In the genomic region with DNA sequence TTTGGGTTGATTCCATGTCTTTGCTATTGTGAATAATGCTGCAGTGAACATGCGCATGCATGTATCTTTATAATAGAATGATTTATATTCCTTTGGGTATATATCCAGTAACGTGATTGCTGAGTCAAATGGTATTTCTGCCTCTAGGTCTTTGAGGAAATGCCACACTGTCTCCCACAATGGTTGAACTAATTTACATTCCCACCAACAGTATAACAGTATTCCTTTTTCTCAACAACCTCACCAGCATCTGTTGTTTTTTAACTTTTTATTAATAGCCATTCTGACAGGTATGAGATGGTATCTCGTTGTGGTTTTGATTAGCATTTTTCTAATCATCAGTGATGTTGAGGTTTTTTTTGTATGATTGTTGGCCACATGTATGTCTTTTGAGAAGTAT, we compare ENCODE assay signal across 7 cellular contexts.
DNase-seq lines count a peak whose midpoint lies in the region; ATAC-seq, FAIRE-seq and TF ChIP-seq lines count a peak whose summit lies in the region.
"Not testable (repeated sequence)": the region's sequence is repeated elsewhere in the genome, so short reads cannot be mapped to it uniquely, and the experiment has no call there.

No MANE protein-coding gene starts in this region.

- POLR2A ChIA-PET in SK-N-SH (lab: Yijun Ruan, JAX) = not testable (repeated sequence)
- POLR2A ChIA-PET in K562 (lab: Yijun Ruan, JAX) = interaction anchor here (0.7 kb wide), 1 partner anchor 74 kb away, joined by 3 read pairs; no protein-coding TSS in a partner anchor

- BruUV-seq in K562 (replicated peaks; lab: Mats Ljungman, UMichigan) = not testable (repeated sequence)

- not testable (repeated sequence) for H3K9me2 ChIP-seq in SK-N-SH

- intact Hi-C loops in K562 (cut with micrococcal nuclease) = not testable (repeated sequence)

- TF ChIP-seq EP300 in SK-N-SH (IDR thresholded peaks at IDR 0.05; ENCODE audit: borderline replicate concordance in 1 of 2, low read depth in 1 of 2, low read length in 1 of 2) = peak in 1 of 2 experiments; percentile 32; a peak in 1 of 4 replicates
- TF ChIP-seq EP300 in K562 (IDR thresholded peaks at IDR 0.05; ENCODE audit: low read length) = not testable (repeated sequence)

- H3K27me3 ChIP-seq in SK-N-SH (ENCODE audit: insufficient read depth); K562 (ENCODE audit: control insufficient read depth in 2 of 2, insufficient read depth in 2 of 2, low read length in 2 of 2); foreskin keratinocyte; keratinocyte (ENCODE audit: control insufficient read depth, extremely low read depth, insufficient read depth, low read length): not testable (repeated sequence)

- not testable (repeated sequence) for H3K9ac ChIP-seq in SK-N-SH; K562 (ENCODE audit: insufficient read depth in 1 of 2, low read depth in 2 of 2, low read length in 2 of 2); keratinocyte (ENCODE audit: control insufficient read depth, extremely low read depth, insufficient read depth, low read length)

- not testable (repeated sequence) for TF ChIP-seq RAD21 in SK-N-SH (IDR thresholded peaks at IDR 0.05; ENCODE audit: low read length); K562 (CRISPR knock-in tag; conservative IDR thresholded peaks at IDR 0.05 in 1 of 2, IDR thresholded peaks at IDR 0.05 in 1 of 2)

- FAIRE-seq in K562 (lab: Jason Lieb, UNC) = not testable (repeated sequence)
- FAIRE-seq in keratinocyte (lab: Jason Lieb, UNC) = peak; percentile 53

- in situ Hi-C loops in K562 (cut with MboI) = not testable (repeated sequence)

- H4K20me1 ChIP-seq in SK-N-SH (ENCODE audit: insufficient read depth); K562 (replicated peaks; ENCODE audit: control insufficient read depth, insufficient read depth, low read length); keratinocyte (ENCODE audit: control insufficient read depth, extremely low read depth, insufficient read depth, low read length): not testable (repeated sequence)

- DNase-seq in AG10803 (ENCODE audit: low read depth) = peak; percentile 33
- DNase-seq in M059J (ENCODE audit: low read depth) = peak; percentile 62
- DNase-seq in SK-N-SH; K562 (ENCODE audit: extremely low read depth in 1 of 4, low spot score in 3 of 4); epithelial cell of prostate (ENCODE audit: low read depth, low spot score): not testable (repeated sequence)
- DNase-seq in foreskin keratinocyte = peak; percentile 77 to 91
- DNase-seq in keratinocyte (ENCODE audit: low read depth, low spot score) = peak; percentile 13

- WGBS in SK-N-SH (ENCODE audit: low lambda C conversion rate) = 32% methylated on average over 3 of the region's 3 CpGs
- 37% methylated on average over 3 of the region's 3 CpGs for WGBS in K562 (ENCODE audit: insufficient coverage, low coverage, missing lambda C conversion rate)

- not testable (repeated sequence) for H3K4me1 ChIP-seq in SK-N-SH (ENCODE audit: control insufficient read depth in 1 of 2, insufficient read depth in 2 of 2, low read depth in 1 of 2, low read length in 1 of 2); K562 (replicated peaks in 1 of 2; ENCODE audit: control insufficient read depth in 2 of 2, insufficient read depth in 2 of 2, low read length in 2 of 2); foreskin keratinocyte; keratinocyte (ENCODE audit: control insufficient read depth, extremely low read depth, insufficient read depth, low read length)

- not testable (repeated sequence) for H3K4me3 ChIP-seq in AG10803 (ENCODE audit: low read length); SK-N-SH (ENCODE audit: low read depth in 2 of 2, low read length in 1 of 2); K562; keratinocyte (ENCODE audit: control insufficient read depth in 2 of 3, extremely low read depth in 1 of 3, insufficient read depth in 2 of 3, low read depth in 1 of 3, low read length in 3 of 3)

- not testable (repeated sequence) for ATAC-seq in K562
- peak; percentile 82 for ATAC-seq in foreskin keratinocyte

- H3K27ac ChIP-seq in SK-N-SH (ENCODE audit: low read depth in 2 of 2, low read length in 1 of 2); K562 (ENCODE audit: extremely low read depth, low read depth, low read length); foreskin keratinocyte; keratinocyte (ENCODE audit: control insufficient read depth, insufficient read depth, low read length): not testable (repeated sequence)
- peak overlapping the region; percentile 2 for H3K27ac ChIP-seq in epithelial cell of prostate

- not testable (repeated sequence) for H3K9me1 ChIP-seq in K562 (ENCODE audit: control insufficient read depth, insufficient read depth, low read length); keratinocyte (ENCODE audit: control insufficient read depth, extremely low read depth, insufficient read depth, low read length)

- H3K4me2 ChIP-seq in SK-N-SH; K562 (ENCODE audit: insufficient read depth, low read length); keratinocyte (ENCODE audit: control insufficient read depth, extremely low read depth, insufficient read depth, low read depth, low read length): not testable (repeated sequence)

- TF ChIP-seq CTCF in AG10803 (conservative IDR thresholded peaks at IDR 0.05; ENCODE audit: low read length); SK-N-SH (IDR thresholded peaks at IDR 0.05); K562 (IDR thresholded peaks at IDR 0.05 in 2 of 3, conservative IDR thresholded peaks at IDR 0.05 in 1 of 3; ENCODE audit: insufficient read depth in 2 of 3, low read depth in 1 of 3, low read length in 3 of 3); foreskin keratinocyte (conservative IDR thresholded peaks at IDR 0.05); keratinocyte (optimal IDR thresholded peaks at IDR 0.05 in 1 of 3, IDR thresholded peaks at IDR 0.05 in 1 of 3, conservative IDR thresholded peaks at IDR 0.05 in 1 of 3; ENCODE audit: extremely low read depth in 1 of 3, insufficient read depth in 2 of 3, low read length in 3 of 3): not testable (repeated sequence)

- not testable (repeated sequence) for H3K79me2 ChIP-seq in SK-N-SH (ENCODE audit: insufficient read depth); K562 (ENCODE audit: control insufficient read depth, insufficient read depth, low read length); keratinocyte (ENCODE audit: control insufficient read depth, insufficient read depth, low read length)

- not testable (repeated sequence) for H3K9me3 ChIP-seq in SK-N-SH; K562 (replicated peaks; ENCODE audit: control insufficient read depth, insufficient read depth, low read depth, low read length); keratinocyte (ENCODE audit: control insufficient read depth, low read depth, low read length)

- H3F3A ChIP-seq in SK-N-SH (replicated peaks; ENCODE audit: insufficient read depth) = not testable (repeated sequence)

- not testable (repeated sequence) for TF ChIP-seq POLR2A in K562 (conservative IDR thresholded peaks at IDR 0.05)

- H3K36me3 ChIP-seq in SK-N-SH (replicated peaks in 1 of 2; ENCODE audit: control insufficient read depth in 1 of 2, insufficient read depth in 2 of 2, low read length in 1 of 2); K562 (ENCODE audit: control insufficient read depth, insufficient read depth, low read length); keratinocyte (ENCODE audit: control insufficient read depth in 2 of 2, extremely low read depth in 1 of 2, insufficient read depth in 2 of 2, low read length in 2 of 2): not testable (repeated sequence)

- CTCF ChIA-PET in SK-N-SH (lab: Yijun Ruan, JAX); K562 (lab: Yijun Ruan, JAX; ENCODE audit: low intra/inter-chr PET ratio): not testable (repeated sequence)

- H2AFZ ChIP-seq in SK-N-SH (ENCODE audit: low read depth); K562 (ENCODE audit: low read depth, low read length); keratinocyte (ENCODE audit: control insufficient read depth, low read length): not testable (repeated sequence)

- dilution Hi-C loops in keratinocyte (cut with MboI; ENCODE audit: extremely low pct_ligation_motif_present, low sequenced_read_pairs) = not testable (repeated sequence)

TF ChIP-seq in SK-N-SH, 30 proteins besides CTCF, POLR2A, EP300 and RAD21:
- TF ChIP-seq, protein P1, sequence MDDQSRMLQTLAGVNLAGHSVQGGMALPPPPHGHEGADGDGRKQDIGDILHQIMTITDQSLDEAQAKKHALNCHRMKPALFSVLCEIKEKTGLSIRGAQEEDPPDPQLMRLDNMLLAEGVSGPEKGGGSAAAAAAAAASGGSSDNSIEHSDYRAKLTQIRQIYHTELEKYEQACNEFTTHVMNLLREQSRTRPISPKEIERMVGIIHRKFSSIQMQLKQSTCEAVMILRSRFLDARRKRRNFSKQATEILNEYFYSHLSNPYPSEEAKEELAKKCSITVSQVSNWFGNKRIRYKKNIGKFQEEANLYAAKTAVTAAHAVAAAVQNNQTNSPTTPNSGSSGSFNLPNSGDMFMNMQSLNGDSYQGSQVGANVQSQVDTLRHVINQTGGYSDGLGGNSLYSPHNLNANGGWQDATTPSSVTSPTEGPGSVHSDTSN (IDR thresholded peaks at IDR 0.05) = peak; percentile 45
- TF ChIP-seq TCF12 (IDR thresholded peaks at IDR 0.05) = peak; percentile 72

TF ChIP-seq in K562, 482 proteins besides CTCF, POLR2A, EP300 and RAD21:
- TF ChIP-seq MEIS2 (IDR thresholded peaks at IDR 0.05; ENCODE audit: partially characterized antibody) = peak; percentile 9
